In genomic region chr9:12414514-12414913, GRCh38 we compare ENCODE assay signal across 13 cellular contexts.
"Had no signal": no experiment of that assay in that cellular context is flagged by ENCODE, and none has a peak within 500 bp of the region (broad histone marks: within the 10 kb centered on the region; RNA-seq: fewer than 3 reads in every experiment).

No MANE protein-coding gene starts in this region.

- H3K36me3 ChIP-seq: breast epithelium, heart left ventricle, vagina had no signal

- H3K4me3 ChIP-seq: breast epithelium, heart left ventricle, vagina had no signal

- H3K27me3 ChIP-seq: breast epithelium, heart left ventricle, vagina had no signal

- H3K9me3 ChIP-seq: breast epithelium, vagina had no signal

- H3K4me1 ChIP-seq: breast epithelium, heart left ventricle, vagina had no signal

- ATAC-seq: heart left ventricle; stimulated activated memory B cell treated with anti-CD40 and anti-IgM and Interleukin-4, amounts not matched to agents 10 μg/mL and 1 μg/mL and 100 μg/mL, for 72 hours had no signal

- H3K27ac ChIP-seq: breast epithelium, heart left ventricle, vagina had no signal

- DNase-seq: activated CD4-positive, alpha-beta memory T cell treated with anti-CD3 and anti-CD28 coated beads, Interleukin-2, amount 10 ng/mL, durations not matched to agents 7 days and 5 days; activated CD4-positive, alpha-beta T cell treated with anti-CD3 and anti-CD28 coated beads for 4 hours; activated CD8-positive, alpha-beta memory T cell treated with anti-CD3 and anti-CD28 coated beads, Interleukin-2, amount 50 U/mL, for 4 hours; activated effector memory CD4-positive, alpha-beta T cell treated with anti-CD3 and anti-CD28 coated beads, Interleukin-2, amount 50 U/mL, for 16 hours; activated T-cell treated with anti-CD3 and anti-CD28 coated beads, Interleukin-2, amount 50 U/mL, for 48 hours; anterior cingulate cortex; effector memory CD4-positive, alpha-beta T cell; foreskin melanocyte; heart left ventricle; stimulated activated CD4-positive, alpha-beta T cell treated with anti-CD3 and anti-CD28 coated beads, Interleukin-2, amount 100 ng/mL, for 48 hours had no signal
